In the genomic region with DNA sequence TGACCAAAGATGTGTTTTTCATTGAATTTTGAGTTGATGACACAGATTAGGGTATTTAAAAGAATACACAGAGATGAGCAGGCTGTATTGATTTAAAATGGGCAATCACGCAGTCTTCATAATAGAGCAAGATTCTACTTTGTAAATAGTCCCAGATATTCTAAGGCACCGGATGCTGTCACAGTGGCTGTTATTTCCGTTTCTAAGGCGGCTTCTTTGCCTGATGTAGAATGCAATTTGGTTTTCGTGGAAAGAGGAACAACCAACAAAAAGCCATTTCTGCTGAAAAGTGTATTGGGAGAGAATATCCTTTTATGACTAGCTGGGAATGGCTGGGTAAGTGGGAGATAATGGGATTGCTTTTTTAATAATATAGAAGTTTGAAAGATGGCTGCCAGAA, we compare ENCODE assay signal across 19 cellular contexts. TPM values are rescaled to one million over a fixed set of nuclear protein-coding genes. Genes with fewer than 3 reads are reported as not detected.
DNase-seq lines count a peak whose midpoint lies in the region; ATAC-seq, FAIRE-seq and TF ChIP-seq lines count a peak whose summit lies in the region.
"Had no signal": no experiment of that assay in that cellular context is flagged by ENCODE, and none has a peak within 500 bp of the region (broad histone marks: within the 10 kb centered on the region; RNA-seq: fewer than 3 reads in every experiment).

No MANE protein-coding gene starts in this region.

- peaks cover 12% of the 10 kb centered on the region for H3K27me3 Mint-ChIP-seq in activated naive CD4-positive, alpha-beta T cell treated with anti-CD3 and anti-CD28 coated beads, Interleukin-2, amount 10 ng/mL, durations not matched to agents 7 days and 5 days
- H3K27me3 Mint-ChIP-seq in chondrocyte (ENCODE audit: low read depth) = peaks cover 23% of the 10 kb centered on the region

- no peak for DNase-seq in activated naive CD4-positive, alpha-beta T cell treated with anti-CD3 and anti-CD28 coated beads, Interleukin-2, amount 10 ng/mL, durations not matched to agents 7 days and 5 days
- DNase-seq in activated naive CD4-positive, alpha-beta T cell treated with anti-CD3 and anti-CD28 coated beads, Interleukin-2, amount 50 U/mL, for 16 hours = no peak
- peak; percentile 70 for DNase-seq in NCI-H82 (lab: John Stamatoyannopoulos, UW)
- DNase-seq in GM12878 (ENCODE audit: low read depth, low spot score) = no peak
- no peak for DNase-seq in suprapubic skin (ENCODE audit: low spot score in 2 of 2)
- no peak for DNase-seq in chondrocyte (ENCODE audit: low spot score)
- no peak for DNase-seq in HT-29 (ENCODE audit: low spot score)
- DNase-seq: gastrocnemius medialis, GM23248, islet precursor cell, NCI-H1930, SHP77 had no signal

- H3K27me3 ChIP-seq in GM12878 (replicated peaks in 1 of 2; ENCODE audit: control insufficient read depth in 2 of 2, insufficient read depth in 2 of 2, low read length in 1 of 2) (no peaks in the 10 kb centered on the region), suprapubic skin (peaks cover 4% of the 10 kb centered on the region)
- H3K27me3 ChIP-seq: cardiac muscle cell, gastrocnemius medialis, vagina had no signal

- 49% methylated on average over 5 of the region's 5 CpGs for WGBS in GM12878 (ENCODE audit: insufficient coverage, insufficient replicate concordance, low lambda C conversion rate, missing lambda C conversion rate)
- WGBS in suprapubic skin = 80% methylated on average over 5 of the region's 5 CpGs

- TF ChIP-seq CTCF in GM12878 (IDR thresholded peaks at IDR 0.05 in 2 of 3, conservative IDR thresholded peaks at IDR 0.05 in 1 of 3; ENCODE audit: control insufficient read depth in 2 of 3, extremely low read depth in 1 of 3, insufficient read depth in 1 of 3, low read depth in 3 of 3, low read length in 3 of 3) = no peak
- no peak for TF ChIP-seq CTCF in suprapubic skin (IDR thresholded peaks at IDR 0.05)
- TF ChIP-seq CTCF in chondrocyte (IDR thresholded peaks at IDR 0.05) = no peak

- POLR2A ChIA-PET in GM12878 (lab: Charles Lee) = interaction anchor here (0.7 kb wide), 1 partner anchor 124 kb away, joined by 3 read pairs; no protein-coding TSS in a partner anchor

- TF ChIP-seq RAD21 in GM12878 (IDR thresholded peaks at IDR 0.05; ENCODE audit: insufficient read depth, low read depth, low read length) = no peak

- in situ Hi-C loops in GM12878 (cut with MboI) = loop anchor here (10.0 kb wide), 1 partner anchor 292 kb away; the partner anchor contains the start of gene PIP5K1B

- intact Hi-C loops in GM12878 (cut with micrococcal nuclease; ENCODE audit: unreplicated experiment) = loop anchor here (5.0 kb wide), 4 partner anchors 79 to 289 kb away; partner anchors contain the start of gene PIP5K1B

- no peaks in the 10 kb centered on the region for H3K36me3 ChIP-seq in GM12878 (ENCODE audit: control insufficient read depth in 2 of 2, insufficient read depth in 2 of 2, low read length in 1 of 2)
- no peaks in the 10 kb centered on the region for H3K36me3 ChIP-seq in suprapubic skin
- H3K36me3 ChIP-seq: cardiac muscle cell, gastrocnemius medialis, vagina had no signal

- TF ChIP-seq POLR2A in GM12878 (IDR thresholded peaks at IDR 0.05; ENCODE audit: low read depth, low read length) = no peak
- no peak for TF ChIP-seq POLR2A in suprapubic skin (IDR thresholded peaks at IDR 0.05)

- CTCF ChIA-PET in activated naive CD4-positive, alpha-beta T cell treated with anti-CD3 and anti-CD28 coated beads, Interleukin-2, amount 10 ng/mL, durations not matched to agents 7 days and 5 days (lab: Charles Lee) = interaction anchor here (1.1 to 5.1 kb wide), 6 partner anchors 17 to 415 kb away, joined by 3 to 39 read pairs (median 5); no protein-coding TSS in a partner anchor
- CTCF ChIA-PET in GM12878 (lab: Yijun Ruan, JAX) = interaction anchor here (0.7 to 3.3 kb wide), 8 partner anchors 13 to 415 kb away, joined by 3 to 19 read pairs (median 4); no protein-coding TSS in a partner anchor

- no peaks in the 10 kb centered on the region for H3K79me2 ChIP-seq in GM12878 (ENCODE audit: control insufficient read depth, insufficient read depth, low read length)

- no peak overlapping the region for H3K27ac ChIP-seq in GM12878 (ENCODE audit: control insufficient read depth, insufficient read depth)
- no peak overlapping the region for H3K27ac ChIP-seq in suprapubic skin
- H3K27ac ChIP-seq: cardiac muscle cell, gastrocnemius medialis, GM23248, KMS-11, vagina had no signal

- no peaks in the 10 kb centered on the region for H3K9me3 ChIP-seq in GM12878 (replicated peaks; ENCODE audit: control insufficient read depth, insufficient read depth, low read length)
- H3K9me3 ChIP-seq in suprapubic skin = no peaks in the 10 kb centered on the region
- H3K9me3 ChIP-seq: gastrocnemius medialis, vagina had no signal

- peaks cover 29% of the 10 kb centered on the region for H3K4me1 Mint-ChIP-seq in activated naive CD4-positive, alpha-beta T cell treated with anti-CD3 and anti-CD28 coated beads, Interleukin-2, amount 10 ng/mL, durations not matched to agents 7 days and 5 days
- H3K4me1 Mint-ChIP-seq in chondrocyte (ENCODE audit: low read depth) = no peaks in the 10 kb centered on the region

- H3K4me3 Mint-ChIP-seq in activated naive CD4-positive, alpha-beta T cell treated with anti-CD3 and anti-CD28 coated beads, Interleukin-2, amount 10 ng/mL, durations not matched to agents 7 days and 5 days = no peak overlapping the region
- no peak overlapping the region for H3K4me3 Mint-ChIP-seq in chondrocyte (ENCODE audit: unreplicated experiment)

- ATAC-seq in GM12878 = no peak
- ATAC-seq in GM21528 (IDR thresholded peaks at IDR 0.05; ENCODE audit: low FRiP score, unreplicated experiment) = no peak
- ATAC-seq: gastrocnemius medialis had no signal

- H3K27ac Mint-ChIP-seq in activated naive CD4-positive, alpha-beta T cell treated with anti-CD3 and anti-CD28 coated beads, Interleukin-2, amount 10 ng/mL, durations not matched to agents 7 days and 5 days = peak overlapping the region; percentile 46
- no peak overlapping the region for H3K27ac Mint-ChIP-seq in chondrocyte (ENCODE audit: unreplicated experiment)

- H3K4me2 ChIP-seq in GM12878 (ENCODE audit: control insufficient read depth, insufficient read depth) = no peak overlapping the region
- H3K4me2 ChIP-seq: KMS-11 had no signal

- BruUV-seq in GM12878 (replicated peaks; lab: Mats Ljungman, UMichigan) = no TSS peak

- H4K20me1 ChIP-seq in GM12878 (ENCODE audit: control insufficient read depth, insufficient read depth) = no peaks in the 10 kb centered on the region

- SMC1A ChIA-PET in GM12878 (lab: Charles Lee; ENCODE audit: uncharacterized antibody, unreplicated experiment) = interaction anchor here (0.5 to 3.4 kb wide), 9 partner anchors 9 to 268 kb away, joined by 3 to 21 read pairs (median 3); no protein-coding TSS in a partner anchor

- TF ChIP-seq EP300 in GM12878 (IDR thresholded peaks at IDR 0.05; ENCODE audit: borderline replicate concordance in 1 of 2, control insufficient read depth in 1 of 2, low read depth in 2 of 2, low read length in 2 of 2) (no peak), suprapubic skin (IDR thresholded peaks at IDR 0.05) (no peak)

- no peak overlapping the region for H3K4me3 ChIP-seq in GM12878
- peak overlapping the region; percentile 16 for H3K4me3 ChIP-seq in suprapubic skin
- H3K4me3 ChIP-seq: cardiac muscle cell, gastrocnemius medialis, GM23248, vagina had no signal

- no peaks in the 10 kb centered on the region for H3K9me3 Mint-ChIP-seq in activated naive CD4-positive, alpha-beta T cell treated with anti-CD3 and anti-CD28 coated beads, Interleukin-2, amount 10 ng/mL, durations not matched to agents 7 days and 5 days
- no peaks in the 10 kb centered on the region for H3K9me3 Mint-ChIP-seq in chondrocyte (ENCODE audit: low read depth)

- H2AFZ ChIP-seq in GM12878 (ENCODE audit: control insufficient read depth, low read depth, low read length) = peak overlapping the region; percentile 36
- H2AFZ ChIP-seq: GM23248 had no signal

- no peak overlapping the region for H3K9ac ChIP-seq in GM12878 (ENCODE audit: control insufficient read depth, insufficient read depth, low read length)
- H3K9ac ChIP-seq: GM23248, KMS-11 had no signal

- H3K4me1 ChIP-seq in GM12878 (ENCODE audit: control insufficient read depth, insufficient read depth, low read length) = peaks cover 11% of the 10 kb centered on the region
- H3K4me1 ChIP-seq in suprapubic skin = no peaks in the 10 kb centered on the region
- H3K4me1 ChIP-seq: gastrocnemius medialis, vagina had no signal

- FAIRE-seq in GM12878 (lab: Jason Lieb, UNC) = no peak
- FAIRE-seq: endometrium had no signal

- no peaks in the 10 kb centered on the region for H3K36me3 Mint-ChIP-seq in activated naive CD4-positive, alpha-beta T cell treated with anti-CD3 and anti-CD28 coated beads, Interleukin-2, amount 10 ng/mL, durations not matched to agents 7 days and 5 days
- no peaks in the 10 kb centered on the region for H3K36me3 Mint-ChIP-seq in chondrocyte (ENCODE audit: low read depth)

- RAD21 ChIA-PET in GM12878 (lab: Charles Lee; ENCODE audit: unreplicated experiment) = interaction anchor here (1.2 to 2.0 kb wide), 4 partner anchors 12 to 429 kb away, joined by 3 to 6 read pairs (median 4); a partner anchor contains a TSS

RNA-seq across cellular contexts. Expression of gene PRKACG, which starts 17.5 kb away (rescaled TPM):
- total RNA-seq in GM12878 (2013; cell fraction: nucleolus; rRNA removed) = not detected in 2 replicates
- not detected in 2 replicates for total RNA-seq in GM12878 (2014; rRNA removed)
- not detected in 2 replicates for total RNA-seq in GM12878 (2014; rRNA removed; fragmentation: Illumina TruSeq; extraction: Trizol)
- total RNA-seq in GM12878 (2021) = not detected in 2 replicates
- not detected for polyA plus RNA-seq in GM12878 (2011; ENCODE audit: low read depth)
- not detected in 2 replicates for polyA plus RNA-seq in GM12878 (2011; rRNA removed)
- not detected in 2 replicates for polyA plus RNA-seq in GM12878 (2011; cell fraction: cytosol; rRNA removed)
- polyA plus RNA-seq in GM12878 (2011; cell fraction: nucleus; rRNA removed) = not detected in 2 replicates
- not detected in 2 replicates for polyA plus RNA-seq in GM12878 (2012)
- polyA plus RNA-seq in GM12878 (2014; fragmentation: Illumina TruSeq; extraction: Trizol) = not detected in 2 replicates
- not detected for polyA plus RNA-seq in GM12878 (2014; fragmentation: Nextera tagmentation; extraction: Ambion mirVana)
- not detected in 2 replicates for polyA plus RNA-seq in GM12878 (2014; rRNA removed)
- polyA plus RNA-seq in GM12878 (2016; fragmentation: Nextera tagmentation; extraction: Ambion mirVana) = not detected
- polyA minus RNA-seq in GM12878 (2011; rRNA and poly(A)+ RNA removed) = not detected in 2 replicates
- polyA minus RNA-seq in GM12878 (2011; cell fraction: cytosol; rRNA and poly(A)+ RNA removed) = not detected in 2 replicates
- polyA minus RNA-seq in GM12878 (2011; cell fraction: nucleus; rRNA and poly(A)+ RNA removed) = not detected in 2 replicates
- total RNA-seq in suprapubic skin = not detected
- not detected in 3 replicates for total RNA-seq in chondrocyte
- total RNA-seq in HT-29 (2014; rRNA removed; shearing (Covaris generic)) = not detected in 2 replicates
- total RNA-seq: cardiac muscle cell, Daoy, gastrocnemius medialis, GM23248, renal cortical epithelial cell, vagina had no signal
- polyA plus RNA-seq: GM23248 had no signal

RNA-seq across cellular contexts. Expression of gene FXN, which starts 39.1 kb away (rescaled TPM):
- total RNA-seq in GM12878 (2013; cell fraction: nucleolus; rRNA removed) = 14.3 and 16.1 TPM in 2 replicates
- total RNA-seq in GM12878 (2014; rRNA removed) (7.3 and 8.9 TPM in 2 replicates), GM12878 (2014; rRNA removed; fragmentation: Illumina TruSeq; extraction: Trizol) (15.7 and 16.9 TPM in 2 replicates), GM12878 (2021) (20.6 and 23.8 TPM in 2 replicates), suprapubic skin (10 to 100 TPM in 1 of 4 donors, 1 to 10 TPM in 3; 2.3 to 11.1 (median 5.6) TPM), chondrocyte (9.6 to 10.5 TPM (median 9.9 TPM) in 3 replicates)
- 21.3 TPM for polyA plus RNA-seq in GM12878 (2011; ENCODE audit: low read depth)
- polyA plus RNA-seq in GM12878 (2011; rRNA removed) (26.4 and 28.8 TPM in 2 replicates), GM12878 (2014; fragmentation: Illumina TruSeq; extraction: Trizol) (32.6 and 39.8 TPM in 2 replicates), GM12878 (2014; fragmentation: Nextera tagmentation; extraction: Ambion mirVana) (10 to 100 TPM; 21.0 to 22.3 TPM), GM12878 (2014; rRNA removed) (21.4 and 22.5 TPM in 2 replicates), GM12878 (2016; fragmentation: Nextera tagmentation; extraction: Ambion mirVana) (10 to 100 TPM; 72.0 to 78.0 TPM)
- 26.9 and 36.4 TPM in 2 replicates for polyA plus RNA-seq in GM12878 (2011; cell fraction: cytosol; rRNA removed)
- polyA plus RNA-seq in GM12878 (2011; cell fraction: nucleus; rRNA removed) = 11.1 and 13.8 TPM in 2 replicates
- polyA plus RNA-seq in GM12878 (2012) = 14.4 and 15.5 TPM in 2 replicates
- 13.9 and 15.4 TPM in 2 replicates for polyA minus RNA-seq in GM12878 (2011; rRNA and poly(A)+ RNA removed)
- 2.9 and 10.1 TPM in 2 replicates for polyA minus RNA-seq in GM12878 (2011; cell fraction: cytosol; rRNA and poly(A)+ RNA removed)
- polyA minus RNA-seq in GM12878 (2011; cell fraction: nucleus; rRNA and poly(A)+ RNA removed) = 1.8 and 4.9 TPM in 2 replicates
- total RNA-seq in HT-29 (2014; rRNA removed; shearing (Covaris generic)) = 2.9 and 10.1 TPM in 2 replicates
